Comparison of ENCODE assay signal across 1 cellular context in the genomic region with DNA sequence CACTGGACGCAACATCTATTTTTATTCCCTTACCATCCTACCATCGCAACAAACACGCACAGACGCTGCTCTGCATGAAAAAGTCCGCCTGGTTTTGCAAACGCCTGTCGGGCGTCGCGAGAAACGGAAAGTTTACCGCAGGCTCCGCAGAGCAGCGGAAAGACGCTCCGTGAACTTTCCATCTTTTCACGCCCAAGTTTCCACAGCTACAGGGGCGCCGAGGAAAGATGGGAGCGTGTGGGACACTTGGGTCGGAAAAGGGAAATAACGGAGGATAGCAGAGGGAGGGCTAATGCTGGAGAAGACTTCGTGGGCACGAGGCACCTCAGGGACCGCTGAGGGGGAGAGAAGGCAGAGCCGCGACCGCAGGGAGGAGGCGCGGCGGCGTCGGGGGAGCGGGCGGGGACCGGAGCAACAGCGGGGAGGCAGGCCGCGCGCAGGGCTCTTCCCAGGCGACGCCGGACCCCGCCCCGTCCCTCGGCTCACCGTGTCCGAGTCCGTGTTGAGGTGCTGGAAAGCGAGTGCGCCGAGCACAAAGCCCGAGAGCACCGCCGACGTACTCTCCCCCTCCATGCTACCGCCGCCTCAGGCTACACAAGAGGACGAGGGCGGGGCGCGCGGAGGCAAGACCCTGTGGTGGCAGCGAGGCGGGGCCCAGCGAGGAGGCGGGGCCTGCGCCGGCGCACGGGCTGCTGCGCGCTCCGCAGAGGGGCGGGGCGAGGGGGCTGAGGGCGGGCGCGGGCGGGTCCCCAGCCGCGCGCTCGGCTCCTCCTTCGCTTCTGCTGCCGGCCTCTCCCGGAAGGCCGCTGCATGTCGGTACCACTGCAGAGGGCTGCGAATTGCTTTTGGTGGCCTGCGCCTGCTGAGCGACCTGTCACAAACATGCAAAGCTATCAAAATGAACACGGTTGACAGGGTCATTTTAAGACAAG.
TF ChIP-seq lines count a peak whose summit lies in the region.

Gene ABRAXAS1 (minus strand): TSS at position 601 of the 932 bp plus-strand sequence. CDS start 28 bp downstream, at position 573.

TF ChIP-seq in K562, 482 proteins besides CTCF, POLR2A, EP300 and RAD21 (continued from another document and continues in another):
- TF ChIP-seq, protein P1, sequence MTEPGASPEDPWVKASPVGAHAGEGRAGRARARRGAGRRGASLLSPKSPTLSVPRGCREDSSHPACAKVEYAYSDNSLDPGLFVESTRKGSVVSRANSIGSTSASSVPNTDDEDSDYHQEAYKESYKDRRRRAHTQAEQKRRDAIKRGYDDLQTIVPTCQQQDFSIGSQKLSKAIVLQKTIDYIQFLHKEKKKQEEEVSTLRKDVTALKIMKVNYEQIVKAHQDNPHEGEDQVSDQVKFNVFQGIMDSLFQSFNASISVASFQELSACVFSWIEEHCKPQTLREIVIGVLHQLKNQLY (CRISPR knock-in tag; conservative IDR thresholded peaks at IDR 0.05): 0 out of 4 replicates have a peak, but pooled peaks of 1 of the 2 experiments have one; percentile 48
- peak; percentile 73 for TF ChIP-seq CREM (IDR thresholded peaks at IDR 0.05; ENCODE audit: low read depth)
- TF ChIP-seq MEF2D (tag; conservative IDR thresholded peaks at IDR 0.05; ENCODE audit: low read depth): no peak
- TF ChIP-seq CEBPZ (IDR thresholded peaks at IDR 0.05; ENCODE audit: borderline replicate concordance, low read depth, low read length): no peak
- peak; percentile 79; the same call in 1 of the 2 replicates for TF ChIP-seq GABPB1 (CRISPR knock-in tag; IDR thresholded peaks at IDR 0.05)
- TF ChIP-seq ZNF740 (CRISPR knock-in tag; IDR thresholded peaks at IDR 0.05): peak; percentile 77
- TF ChIP-seq ZNF740 (tag; IDR thresholded peaks at IDR 0.05): no peak
- TF ChIP-seq ZNF274 (IDR thresholded peaks at IDR 0.05; ENCODE audit: borderline replicate concordance, low read depth, low read length): no peak
- no peak for TF ChIP-seq CBX8 (IDR thresholded peaks at IDR 0.05; ENCODE audit: borderline replicate concordance, extremely low read depth, low read depth, low read length, poor library complexity, severe bottlenecking)
- TF ChIP-seq KDM2B (CRISPR knock-in tag; IDR thresholded peaks at IDR 0.05): no peak
- TF ChIP-seq, protein P2, sequence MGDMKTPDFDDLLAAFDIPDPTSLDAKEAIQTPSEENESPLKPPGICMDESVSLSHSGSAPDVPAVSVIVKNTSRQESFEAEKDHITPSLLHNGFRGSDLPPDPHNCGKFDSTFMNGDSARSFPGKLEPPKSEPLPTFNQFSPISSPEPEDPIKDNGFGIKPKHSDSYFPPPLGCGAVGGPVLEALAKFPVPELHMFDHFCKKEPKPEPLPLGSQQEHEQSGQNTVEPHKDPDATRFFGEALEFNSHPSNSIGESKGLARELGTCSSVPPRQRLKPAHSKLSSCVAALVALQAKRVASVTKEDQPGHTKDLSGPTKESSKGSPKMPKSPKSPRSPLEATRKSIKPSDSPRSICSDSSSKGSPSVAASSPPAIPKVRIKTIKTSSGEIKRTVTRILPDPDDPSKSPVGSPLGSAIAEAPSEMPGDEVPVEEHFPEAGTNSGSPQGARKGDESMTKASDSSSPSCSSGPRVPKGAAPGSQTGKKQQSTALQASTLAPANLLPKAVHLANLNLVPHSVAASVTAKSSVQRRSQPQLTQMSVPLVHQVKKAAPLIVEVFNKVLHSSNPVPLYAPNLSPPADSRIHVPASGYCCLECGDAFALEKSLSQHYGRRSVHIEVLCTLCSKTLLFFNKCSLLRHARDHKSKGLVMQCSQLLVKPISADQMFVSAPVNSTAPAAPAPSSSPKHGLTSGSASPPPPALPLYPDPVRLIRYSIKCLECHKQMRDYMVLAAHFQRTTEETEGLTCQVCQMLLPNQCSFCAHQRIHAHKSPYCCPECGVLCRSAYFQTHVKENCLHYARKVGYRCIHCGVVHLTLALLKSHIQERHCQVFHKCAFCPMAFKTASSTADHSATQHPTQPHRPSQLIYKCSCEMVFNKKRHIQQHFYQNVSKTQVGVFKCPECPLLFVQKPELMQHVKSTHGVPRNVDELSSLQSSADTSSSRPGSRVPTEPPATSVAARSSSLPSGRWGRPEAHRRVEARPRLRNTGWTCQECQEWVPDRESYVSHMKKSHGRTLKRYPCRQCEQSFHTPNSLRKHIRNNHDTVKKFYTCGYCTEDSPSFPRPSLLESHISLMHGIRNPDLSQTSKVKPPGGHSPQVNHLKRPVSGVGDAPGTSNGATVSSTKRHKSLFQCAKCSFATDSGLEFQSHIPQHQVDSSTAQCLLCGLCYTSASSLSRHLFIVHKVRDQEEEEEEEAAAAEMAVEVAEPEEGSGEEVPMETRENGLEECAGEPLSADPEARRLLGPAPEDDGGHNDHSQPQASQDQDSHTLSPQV (IDR thresholded peaks at IDR 0.05): peak; percentile 55
- 0 out of 2 replicates have a peak, but pooled peaks have one; percentile 48 for TF ChIP-seq NFRKB (IDR thresholded peaks at IDR 0.05; ENCODE audit: low read depth)
- peak in 1 of 2 experiments; percentile 60; a peak in 1 of 4 replicates for TF ChIP-seq KDM1A (IDR thresholded peaks at IDR 0.05)
- peak in 1 of 2 experiments; percentile 87; a peak in 2 of 4 replicates for TF ChIP-seq ZNF639 (CRISPR knock-in tag; conservative IDR thresholded peaks at IDR 0.05 in 1 of 2, IDR thresholded peaks at IDR 0.05 in 1 of 2)
- peak; percentile 83 for TF ChIP-seq PHF8 (IDR thresholded peaks at IDR 0.05; ENCODE audit: borderline replicate concordance, low read length)
- TF ChIP-seq, protein P3, sequence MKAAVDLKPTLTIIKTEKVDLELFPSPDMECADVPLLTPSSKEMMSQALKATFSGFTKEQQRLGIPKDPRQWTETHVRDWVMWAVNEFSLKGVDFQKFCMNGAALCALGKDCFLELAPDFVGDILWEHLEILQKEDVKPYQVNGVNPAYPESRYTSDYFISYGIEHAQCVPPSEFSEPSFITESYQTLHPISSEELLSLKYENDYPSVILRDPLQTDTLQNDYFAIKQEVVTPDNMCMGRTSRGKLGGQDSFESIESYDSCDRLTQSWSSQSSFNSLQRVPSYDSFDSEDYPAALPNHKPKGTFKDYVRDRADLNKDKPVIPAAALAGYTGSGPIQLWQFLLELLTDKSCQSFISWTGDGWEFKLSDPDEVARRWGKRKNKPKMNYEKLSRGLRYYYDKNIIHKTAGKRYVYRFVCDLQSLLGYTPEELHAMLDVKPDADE (conservative IDR thresholded peaks at IDR 0.05; ENCODE audit: control insufficient read depth, low read depth, low read length): peak; percentile 46; the same call in 1 of the 2 replicates
- no peak for TF ChIP-seq RNF219 (CRISPR knock-in tag; IDR thresholded peaks at IDR 0.05)
- no peak for TF ChIP-seq CHCHD3 (CRISPR knock-in tag; IDR thresholded peaks at IDR 0.05)
- TF ChIP-seq C11orf30 (IDR thresholded peaks at IDR 0.05; ENCODE audit: low read depth): no peak
- TF ChIP-seq KLF6 (CRISPR knock-in tag; IDR thresholded peaks at IDR 0.05; ENCODE audit: borderline replicate concordance): no peak
- TF ChIP-seq, protein P4, sequence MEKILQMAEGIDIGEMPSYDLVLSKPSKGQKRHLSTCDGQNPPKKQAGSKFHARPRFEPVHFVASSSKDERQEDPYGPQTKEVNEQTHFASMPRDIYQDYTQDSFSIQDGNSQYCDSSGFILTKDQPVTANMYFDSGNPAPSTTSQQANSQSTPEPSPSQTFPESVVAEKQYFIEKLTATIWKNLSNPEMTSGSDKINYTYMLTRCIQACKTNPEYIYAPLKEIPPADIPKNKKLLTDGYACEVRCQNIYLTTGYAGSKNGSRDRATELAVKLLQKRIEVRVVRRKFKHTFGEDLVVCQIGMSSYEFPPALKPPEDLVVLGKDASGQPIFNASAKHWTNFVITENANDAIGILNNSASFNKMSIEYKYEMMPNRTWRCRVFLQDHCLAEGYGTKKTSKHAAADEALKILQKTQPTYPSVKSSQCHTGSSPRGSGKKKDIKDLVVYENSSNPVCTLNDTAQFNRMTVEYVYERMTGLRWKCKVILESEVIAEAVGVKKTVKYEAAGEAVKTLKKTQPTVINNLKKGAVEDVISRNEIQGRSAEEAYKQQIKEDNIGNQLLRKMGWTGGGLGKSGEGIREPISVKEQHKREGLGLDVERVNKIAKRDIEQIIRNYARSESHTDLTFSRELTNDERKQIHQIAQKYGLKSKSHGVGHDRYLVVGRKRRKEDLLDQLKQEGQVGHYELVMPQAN (IDR thresholded peaks at IDR 0.05; ENCODE audit: borderline replicate concordance): peak; percentile 90
- no peak for TF ChIP-seq SIN3B (IDR thresholded peaks at IDR 0.05; ENCODE audit: low read depth)
- 0 out of 2 replicates have a peak, but pooled peaks have one; percentile 62 for TF ChIP-seq ZBTB43 (CRISPR knock-in tag; IDR thresholded peaks at IDR 0.05)
- TF ChIP-seq TGIF2 (CRISPR knock-in tag; IDR thresholded peaks at IDR 0.05): no peak
- peak; percentile 87; the same call in 1 of the 2 replicates for TF ChIP-seq FOXP4 (CRISPR knock-in tag; IDR thresholded peaks at IDR 0.05; ENCODE audit: borderline replicate concordance)
